Comparison of ENCODE assay signal across 16 cellular contexts in the genomic region with DNA sequence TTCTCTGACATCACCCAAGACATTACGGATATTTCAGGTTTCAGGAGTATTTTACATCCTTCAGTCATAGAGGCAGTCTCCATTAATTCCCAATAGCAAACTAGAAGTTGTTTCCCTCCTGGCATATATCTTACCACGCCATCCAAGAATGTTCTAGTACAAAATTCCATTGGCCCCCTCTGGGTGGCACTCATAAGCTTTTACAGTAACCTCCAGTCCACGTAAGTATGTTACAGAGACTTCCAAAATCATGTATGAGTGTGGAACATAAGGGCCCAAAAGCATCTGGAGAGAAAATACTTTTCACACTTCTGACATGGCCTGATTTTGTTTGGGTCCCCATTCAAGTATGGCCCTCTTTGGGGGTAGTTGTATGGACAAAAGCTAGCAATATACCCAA. TPM values are rescaled to one million over a fixed set of nuclear protein-coding genes. Genes with fewer than 3 reads are reported as not detected.
DNase-seq lines count a peak whose midpoint lies in the region; ATAC-seq and TF ChIP-seq lines count a peak whose summit lies in the region.
"Had no signal": no experiment of that assay in that cellular context is flagged by ENCODE, and none has a peak within 500 bp of the region (broad histone marks: within the 10 kb centered on the region; RNA-seq: fewer than 3 reads in every experiment).

No MANE protein-coding gene starts in this region.

- peaks cover 4% of the 10 kb centered on the region; the same call in 1 of the 2 replicates for H3K4me1 ChIP-seq in Karpas-422 (ENCODE audit: low read length)
- H3K4me1 ChIP-seq in osteoblast (ENCODE audit: insufficient read depth, low read length): no peaks in the 10 kb centered on the region

- H3K4me3 ChIP-seq in Karpas-422 (ENCODE audit: low read length) (no peak overlapping the region), osteoblast (ENCODE audit: insufficient read depth, low read length) (no peak overlapping the region)

- no peaks in the 10 kb centered on the region for H3K4me1 Mint-ChIP-seq in naive thymus-derived CD8-positive, alpha-beta T cell

- no peak overlapping the region for H3K27ac Mint-ChIP-seq in naive thymus-derived CD8-positive, alpha-beta T cell
- H3K27ac Mint-ChIP-seq: T-helper 2 cell treated with Interferon-gamma antibody and Interleukin-4, amounts not matched to agents 5 μg/mL and 100 μg/mL, for 36 hours; type B pancreatic cell had no signal

- H3K36me3 ChIP-seq in Karpas-422 (ENCODE audit: insufficient read depth, low read length) (no peaks in the 10 kb centered on the region), osteoblast (ENCODE audit: insufficient read depth, low read length) (no peaks in the 10 kb centered on the region)

- H3K4me2 ChIP-seq in Karpas-422 (ENCODE audit: low read depth, low read length, poor library complexity, severe bottlenecking) (no peak overlapping the region), osteoblast (ENCODE audit: insufficient read depth, low read length) (no peak overlapping the region)

- no peak overlapping the region for H3K4me3 Mint-ChIP-seq in naive thymus-derived CD8-positive, alpha-beta T cell
- H3K4me3 Mint-ChIP-seq: T-helper 2 cell treated with Interferon-gamma antibody and Interleukin-4, amounts not matched to agents 5 μg/mL and 100 μg/mL, for 36 hours; type B pancreatic cell had no signal

- peak; percentile 31 for TF ChIP-seq CTCF in osteoblast (IDR thresholded peaks at IDR 0.05; ENCODE audit: extremely low read depth, low read depth, low read length)

- H3K9me3 ChIP-seq in Karpas-422 (ENCODE audit: low read length): no peaks in the 10 kb centered on the region
- H3K9me3 ChIP-seq in osteoblast (ENCODE audit: low read depth, low read length): no peaks in the 10 kb centered on the region

- H4K20me1 ChIP-seq in Karpas-422 (ENCODE audit: insufficient read depth, low read depth, low read length): no peaks in the 10 kb centered on the region
- no peaks in the 10 kb centered on the region for H4K20me1 ChIP-seq in osteoblast (ENCODE audit: insufficient read depth, low read length)

- DNase-seq in NCI-H446 treated with DMSO at 0.1 percent for 48 hours (lab: John Stamatoyannopoulos, UW): peak; percentile 13
- no peak for DNase-seq in NCI-H446 (lab: John Stamatoyannopoulos, UW)
- DNase-seq in Karpas-422: peak; percentile 55
- DNase-seq in cerebellar cortex (ENCODE audit: low spot score): peak; percentile 10
- peak; percentile 66 for DNase-seq in osteoblast (ENCODE audit: insufficient read length, low spot score, missing footprints)
- DNase-seq in naive thymus-derived CD8-positive, alpha-beta T cell: no peak
- DNase-seq in amygdala (lab: John Stamatoyannopoulos, UW): no peak
- DNase-seq: ACHN; activated CD4-positive, alpha-beta T cell treated with anti-CD3 and anti-CD28 coated beads, Interleukin-2, amount 50 U/mL, for 4 hours; DMS79 treated with DMSO at 0.1 percent for 48 hours; mammary epithelial cell; NCI-H2029; nucleus accumbens had no signal

- no peak overlapping the region for H3K9ac ChIP-seq in Karpas-422 (ENCODE audit: low read length)

- H3K27me3 Mint-ChIP-seq in naive thymus-derived CD8-positive, alpha-beta T cell: peaks cover under 1 to 19% (median 9%) of the 10 kb centered on the region in 5 donors
- H3K27me3 Mint-ChIP-seq: type B pancreatic cell had no signal

- H3K9me2 ChIP-seq in Karpas-422 (replicated peaks; ENCODE audit: insufficient read depth, low read length): no peaks in the 10 kb centered on the region

- peaks cover 0 to 4% (median 0%) of the 10 kb centered on the region in 3 donors for H3K36me3 Mint-ChIP-seq in naive thymus-derived CD8-positive, alpha-beta T cell
- H3K36me3 Mint-ChIP-seq: type B pancreatic cell had no signal

- ATAC-seq in naive thymus-derived CD8-positive, alpha-beta T cell: no peak
- no peak for ATAC-seq in GM21526 (IDR thresholded peaks at IDR 0.05; ENCODE audit: low FRiP score, unreplicated experiment)

- H3K9me3 Mint-ChIP-seq in naive thymus-derived CD8-positive, alpha-beta T cell: peaks cover 0 to 7% (median 0%) of the 10 kb centered on the region in 9 donors
- H3K9me3 Mint-ChIP-seq: T-helper 2 cell treated with Interferon-gamma antibody and Interleukin-4, amounts not matched to agents 5 μg/mL and 100 μg/mL, for 36 hours; type B pancreatic cell had no signal

- POLR2A ChIA-PET in naive thymus-derived CD8-positive, alpha-beta T cell (lab: Charles Lee): no interaction called here

- H3K27me3 ChIP-seq in Karpas-422 (ENCODE audit: low read length): peaks cover 2% of the 10 kb centered on the region; the same call in 1 of the 2 replicates
- H3K27me3 ChIP-seq in osteoblast (ENCODE audit: insufficient read depth, low read length): no peaks in the 10 kb centered on the region

- H3K27ac ChIP-seq in Karpas-422 (ENCODE audit: low read length) (no peak overlapping the region), osteoblast (ENCODE audit: low read depth, low read length) (no peak overlapping the region)

- H3K79me2 ChIP-seq in Karpas-422 (ENCODE audit: low read length): no peaks in the 10 kb centered on the region
- no peaks in the 10 kb centered on the region for H3K79me2 ChIP-seq in osteoblast (ENCODE audit: insufficient read depth, low read length)

- H2AFZ ChIP-seq in Karpas-422 (ENCODE audit: low read length) (no peak overlapping the region), osteoblast (ENCODE audit: low read length) (no peak overlapping the region)

RNA-seq across cellular contexts. Expression of gene DHRS4, which starts 58.1 kb away (rescaled TPM):
- total RNA-seq in Karpas-422 (2014; rRNA removed; shearing (Covaris generic); ENCODE audit: low replicate concordance): 63.8 and 175 TPM in 2 replicates
- 31.5 and 36.5 TPM in 2 replicates for total RNA-seq in osteoblast
- total RNA-seq in naive thymus-derived CD8-positive, alpha-beta T cell: 10 to 100 TPM; 15.2 to 16.9 TPM
- 10 to 100 TPM; 28.8 to 37.6 (median 34.9) TPM for polyA plus RNA-seq in naive thymus-derived CD8-positive, alpha-beta T cell

Comparison
In these comparisons a context has a peak if more than half of its experiments do, and no peak if none do; other contexts are left out.
1. DNase-seq: peak in NCI-H446 treated with DMSO at 0.1 percent for 48 hours (single experiment), Karpas-422 (single experiment), cerebellar cortex (single experiment) and osteoblast (single experiment); none in NCI-H446 (0 of 2), naive thymus-derived CD8-positive, alpha-beta T cell (0 of 10) and amygdala (0 of 56).